ENCODE assay signal across 1 cellular context in the genomic region with DNA sequence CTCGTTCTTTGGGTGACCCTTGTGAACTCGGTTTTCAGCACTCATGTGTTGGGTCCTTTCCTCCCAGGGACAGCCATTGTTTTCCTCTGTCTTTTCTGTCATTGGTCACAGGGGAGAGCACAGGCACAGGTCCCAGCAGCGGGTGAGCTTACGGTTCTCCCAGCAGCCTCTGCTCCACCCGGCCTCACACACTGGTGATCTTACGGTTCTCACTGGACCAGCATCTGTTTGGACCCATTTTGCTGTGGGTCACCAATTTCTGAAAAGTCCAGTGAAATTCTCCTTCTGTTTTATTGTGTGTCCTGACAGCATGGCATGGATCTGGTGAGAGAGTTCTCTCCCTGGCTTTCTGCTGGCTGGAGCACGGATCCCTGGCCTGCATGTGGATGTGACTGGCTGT.
TF ChIP-seq lines count a peak whose summit lies in the region.

No MANE protein-coding gene starts in this region.

TF ChIP-seq in IMR-90, 13 proteins besides CTCF, POLR2A, EP300 and RAD21:
- TF ChIP-seq, protein P1, sequence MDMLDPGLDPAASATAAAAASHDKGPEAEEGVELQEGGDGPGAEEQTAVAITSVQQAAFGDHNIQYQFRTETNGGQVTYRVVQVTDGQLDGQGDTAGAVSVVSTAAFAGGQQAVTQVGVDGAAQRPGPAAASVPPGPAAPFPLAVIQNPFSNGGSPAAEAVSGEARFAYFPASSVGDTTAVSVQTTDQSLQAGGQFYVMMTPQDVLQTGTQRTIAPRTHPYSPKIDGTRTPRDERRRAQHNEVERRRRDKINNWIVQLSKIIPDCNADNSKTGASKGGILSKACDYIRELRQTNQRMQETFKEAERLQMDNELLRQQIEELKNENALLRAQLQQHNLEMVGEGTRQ (IDR thresholded peaks at IDR 0.05; ENCODE audit: low read depth, low read length), result no peak
- TF ChIP-seq CEBPB (IDR thresholded peaks at IDR 0.05; ENCODE audit: low read depth, low read length), result no peak
- TF ChIP-seq RCOR1 (IDR thresholded peaks at IDR 0.05; ENCODE audit: insufficient replicate concordance, low read length), result no peak
- no peak for TF ChIP-seq FOS (IDR thresholded peaks at IDR 0.05; ENCODE audit: low read depth, low read length)
- TF ChIP-seq NFE2L2 (IDR thresholded peaks at IDR 0.05; ENCODE audit: low read depth, low read length), result no peak
- no peak for TF ChIP-seq MXI1 (IDR thresholded peaks at IDR 0.05; ENCODE audit: borderline replicate concordance, low read depth, low read length)
- no peak for TF ChIP-seq SMC3 (IDR thresholded peaks at IDR 0.05; ENCODE audit: low read depth, low read length)
- TF ChIP-seq CHD1 (IDR thresholded peaks at IDR 0.05; ENCODE audit: low read depth, low read length), result no peak
- no peak for TF ChIP-seq BHLHE40 (IDR thresholded peaks at IDR 0.05; ENCODE audit: low read depth, low read length)
- TF ChIP-seq RFX5 (IDR thresholded peaks at IDR 0.05; ENCODE audit: low read depth, low read length), result no peak
- no peak for TF ChIP-seq MAZ (IDR thresholded peaks at IDR 0.05; ENCODE audit: borderline replicate concordance, low read depth, low read length)
- TF ChIP-seq, protein P2, sequence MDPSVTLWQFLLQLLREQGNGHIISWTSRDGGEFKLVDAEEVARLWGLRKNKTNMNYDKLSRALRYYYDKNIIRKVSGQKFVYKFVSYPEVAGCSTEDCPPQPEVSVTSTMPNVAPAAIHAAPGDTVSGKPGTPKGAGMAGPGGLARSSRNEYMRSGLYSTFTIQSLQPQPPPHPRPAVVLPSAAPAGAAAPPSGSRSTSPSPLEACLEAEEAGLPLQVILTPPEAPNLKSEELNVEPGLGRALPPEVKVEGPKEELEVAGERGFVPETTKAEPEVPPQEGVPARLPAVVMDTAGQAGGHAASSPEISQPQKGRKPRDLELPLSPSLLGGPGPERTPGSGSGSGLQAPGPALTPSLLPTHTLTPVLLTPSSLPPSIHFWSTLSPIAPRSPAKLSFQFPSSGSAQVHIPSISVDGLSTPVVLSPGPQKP (IDR thresholded peaks at IDR 0.05; ENCODE audit: borderline replicate concordance, low read depth, low read length), result no peak
- no peak for TF ChIP-seq MAFK (IDR thresholded peaks at IDR 0.05; ENCODE audit: low read depth, low read length)
